ENCODE assay signal across 24 cellular contexts in genomic region chr16:17858061-17858460, GRCh38.
DNase-seq lines count a peak whose midpoint lies in the region; TF ChIP-seq lines count a peak whose summit lies in the region.
"Had no signal": no experiment of that assay in that cellular context is flagged by ENCODE, and none has a peak within 500 bp of the region (broad histone marks: within the 10 kb centered on the region; RNA-seq: fewer than 3 reads in every experiment).

No MANE protein-coding gene starts in this region.

- no peak overlapping the region for H3K4me3 ChIP-seq in endodermal cell (ENCODE audit: low read length)
- H3K4me3 ChIP-seq in adrenal gland: no peak overlapping the region
- H3K4me3 ChIP-seq: BLaER1, GM12878 had no signal

- no peak overlapping the region for H3K9ac ChIP-seq in endodermal cell (ENCODE audit: extremely low read depth, low read length, poor library complexity, severe bottlenecking)
- H3K9ac ChIP-seq: BLaER1 had no signal

- H3K27me3 ChIP-seq in endodermal cell (ENCODE audit: control insufficient read depth, insufficient read depth, low read length, poor library complexity, severe bottlenecking): no peaks in the 10 kb centered on the region
- peaks cover 7% of the 10 kb centered on the region for H3K27me3 ChIP-seq in adrenal gland
- H3K27me3 ChIP-seq: BE2C, BLaER1 had no signal

- no peak overlapping the region for H3K4me3 Mint-ChIP-seq in endodermal cell
- no peak overlapping the region for H3K4me3 Mint-ChIP-seq in nephron progenitor cell
- H3K4me3 Mint-ChIP-seq: CD14-positive monocyte; CD4-positive, alpha-beta memory T cell; CD4-positive, CD25-positive, alpha-beta regulatory T cell; CD8-positive, alpha-beta memory T cell had no signal

- H3K36me3 ChIP-seq in endodermal cell (ENCODE audit: control insufficient read depth, insufficient read depth, low read length) (no peaks in the 10 kb centered on the region), adrenal gland (replicated peaks in 1 of 2) (no peaks in the 10 kb centered on the region)
- H3K36me3 ChIP-seq: BE2C, BLaER1 had no signal

- H3K27ac ChIP-seq in endodermal cell (ENCODE audit: low read depth, low read length): peak overlapping the region; percentile 25
- no peak overlapping the region for H3K27ac ChIP-seq in adrenal gland
- H3K27ac ChIP-seq: BLaER1 had no signal

- no peak for TF ChIP-seq POLR2A in adrenal gland (IDR thresholded peaks at IDR 0.05)

- H3K27me3 Mint-ChIP-seq in endodermal cell (ENCODE audit: insufficient read depth) (no peaks in the 10 kb centered on the region), nephron progenitor cell (ENCODE audit: low read depth, poor library complexity) (peaks cover 4% of the 10 kb centered on the region)
- H3K27me3 Mint-ChIP-seq: CD4-positive, CD25-positive, alpha-beta regulatory T cell had no signal

- no peak overlapping the region for H3K27ac Mint-ChIP-seq in endodermal cell
- peak overlapping the region; percentile 33 for H3K27ac Mint-ChIP-seq in nephron progenitor cell
- H3K27ac Mint-ChIP-seq: CD14-positive monocyte; CD4-positive, alpha-beta memory T cell; CD4-positive, CD25-positive, alpha-beta regulatory T cell; CD8-positive, alpha-beta memory T cell had no signal

- H3K36me3 Mint-ChIP-seq in endodermal cell (ENCODE audit: low read depth) (no peaks in the 10 kb centered on the region), nephron progenitor cell (ENCODE audit: low read depth) (no peaks in the 10 kb centered on the region)
- H3K36me3 Mint-ChIP-seq: CD14-positive monocyte; CD4-positive, alpha-beta memory T cell; CD4-positive, CD25-positive, alpha-beta regulatory T cell; CD8-positive, alpha-beta memory T cell had no signal

- 85 to 89% methylated on average over 9 to 10 of the region's 10 CpGs for WGBS in endodermal cell (ENCODE audit: insufficient coverage in 1 of 2, insufficient read length in 1 of 2), 2 experiments
- WGBS in adrenal gland, 4 donors: 26 to 43% (median 35%) methylated on average over 10 of the region's 10 CpGs

- DNase-seq in endodermal cell: no peak
- DNase-seq in nephron progenitor cell: no peak
- peak; percentile 36 for DNase-seq in putamen (ENCODE audit: low spot score)
- DNase-seq in islet precursor cell: no peak
- no peak for DNase-seq in activated effector memory CD4-positive, alpha-beta T cell treated with anti-CD3 and anti-CD28 coated beads, Interleukin-2, amount 50 U/mL, for 16 hours
- no peak for DNase-seq in adrenal gland
- DNase-seq: 8988T; ACHN; BE2C; C1 segment of cervical spinal cord; CD4-positive, alpha-beta memory T cell; CD4-positive, CD25-positive, alpha-beta regulatory T cell; CD8-positive, alpha-beta memory T cell; COR-L47; DMS 273 treated with DMSO at 0.1 percent for 48 hours; DMS153; DMS53; DMS79; DND-41; EL; GDM1 had no signal

- intact Hi-C loops in adrenal gland (cut with DNase I): no loop called here

- peaks cover 10% of the 10 kb centered on the region for H3K9me3 Mint-ChIP-seq in endodermal cell
- peaks cover 5% of the 10 kb centered on the region for H3K9me3 Mint-ChIP-seq in nephron progenitor cell

- no peaks in the 10 kb centered on the region for H3K4me1 ChIP-seq in endodermal cell (ENCODE audit: control insufficient read depth, insufficient read depth, low read length)
- no peaks in the 10 kb centered on the region for H3K4me1 ChIP-seq in adrenal gland (replicated peaks in 1 of 2)
- H3K4me1 ChIP-seq: BE2C, BLaER1 had no signal

- TF ChIP-seq CTCF in endodermal cell (conservative IDR thresholded peaks at IDR 0.05) (no peak), nephron progenitor cell (IDR thresholded peaks at IDR 0.05) (no peak), adrenal gland (IDR thresholded peaks at IDR 0.05) (no peak)

- H3K4me1 Mint-ChIP-seq in endodermal cell (no peaks in the 10 kb centered on the region), nephron progenitor cell (no peaks in the 10 kb centered on the region)
- H3K4me1 Mint-ChIP-seq: CD14-positive monocyte; CD4-positive, alpha-beta memory T cell; CD4-positive, CD25-positive, alpha-beta regulatory T cell; CD8-positive, alpha-beta memory T cell had no signal

- H3K9me3 ChIP-seq in endodermal cell (ENCODE audit: control insufficient read depth, low read length): peaks cover 12% of the 10 kb centered on the region
- no peaks in the 10 kb centered on the region for H3K9me3 ChIP-seq in adrenal gland (replicated peaks in 1 of 3)
- H3K9me3 ChIP-seq: BE2C, BLaER1 had no signal
